ENCODE assay signal across 16 cellular contexts in genomic region chr5:82004511-82004910, GRCh38. TPM values are rescaled to one million over a fixed set of nuclear protein-coding genes. Genes with fewer than 3 reads are reported as not detected.
DNase-seq lines count a peak whose midpoint lies in the region; ATAC-seq, FAIRE-seq and TF ChIP-seq lines count a peak whose summit lies in the region.
"Had no signal": no experiment of that assay in that cellular context is flagged by ENCODE, and none has a peak within 500 bp of the region (broad histone marks: within the 10 kb centered on the region; RNA-seq: fewer than 3 reads in every experiment).

No MANE protein-coding gene starts in this region.

- no peaks in the 10 kb centered on the region for H3K27me3 ChIP-seq in K562 (ENCODE audit: control insufficient read depth in 2 of 2, insufficient read depth in 2 of 2, low read length in 2 of 2)
- H3K27me3 ChIP-seq: BLaER1 treated with 17β-estradiol and CSF1 and Interleukin-3, amounts not matched to agents 10 nM and 100 nM; body of pancreas; pancreas; tibial nerve had no signal

- TF ChIP-seq RAD21 in K562 (CRISPR knock-in tag; conservative IDR thresholded peaks at IDR 0.05 in 1 of 2, IDR thresholded peaks at IDR 0.05 in 1 of 2) = no peak

- no peaks in the 10 kb centered on the region for H3K36me3 ChIP-seq in K562 (ENCODE audit: control insufficient read depth, insufficient read depth, low read length)
- H3K36me3 ChIP-seq: pancreas had no signal

- no peak overlapping the region for H3K4me3 Mint-ChIP-seq in HFFc6
- no peak overlapping the region for H3K4me3 Mint-ChIP-seq in Calu3 (ENCODE audit: low read depth, unreplicated experiment)
- H3K4me3 Mint-ChIP-seq: activated naive CD4-positive, alpha-beta T cell treated with anti-CD3 and anti-CD28 coated beads, Interleukin-2, amount 10 ng/mL, durations not matched to agents 7 days and 5 days had no signal

- DNase-seq in EH (ENCODE audit: low read depth) = peak; percentile 18
- DNase-seq in HFFc6 = peak; percentile 7
- peak in 1 of 4 experiments; percentile 6 for DNase-seq in K562 (ENCODE audit: extremely low read depth in 1 of 4, low spot score in 3 of 4)
- peak; percentile 56 for DNase-seq in iris pigment epithelial cell (ENCODE audit: low read depth)
- no peak for DNase-seq in NCI-H2227 (lab: John Stamatoyannopoulos, UW; ENCODE audit: unreplicated experiment)
- no peak for DNase-seq in Calu3
- DNase-seq: activated naive CD4-positive, alpha-beta T cell treated with anti-CD3 and anti-CD28 coated beads, Interleukin-2, amount 10 ng/mL, durations not matched to agents 7 days and 5 days; activated T-cell treated with anti-CD3 and anti-CD28 coated beads for 4 hours; body of pancreas; NCI-H446 treated with DMSO at 0.1 percent for 48 hours; pancreas; small intestine had no signal

- TF ChIP-seq EP300 in K562 (IDR thresholded peaks at IDR 0.05; ENCODE audit: low read length) = no peak

- H3K27ac Mint-ChIP-seq in HFFc6 (no peak overlapping the region), Calu3 (ENCODE audit: unreplicated experiment) (no peak overlapping the region)
- H3K27ac Mint-ChIP-seq: activated naive CD4-positive, alpha-beta T cell treated with anti-CD3 and anti-CD28 coated beads, Interleukin-2, amount 10 ng/mL, durations not matched to agents 7 days and 5 days had no signal

- H3K4me1 ChIP-seq in K562 (replicated peaks in 1 of 2; ENCODE audit: control insufficient read depth in 2 of 2, insufficient read depth in 2 of 2, low read length in 2 of 2) = no peaks in the 10 kb centered on the region
- H3K4me1 ChIP-seq: BLaER1 treated with 17β-estradiol and CSF1 and Interleukin-3, amounts not matched to agents 10 nM and 100 nM; body of pancreas; pancreas; tibial nerve had no signal

- H3K9me3 Mint-ChIP-seq in HFFc6 (no peaks in the 10 kb centered on the region), Calu3 (ENCODE audit: low read depth, unreplicated experiment) (peaks cover 3% of the 10 kb centered on the region)

- no peaks in the 10 kb centered on the region for H3K9me3 ChIP-seq in K562 (replicated peaks; ENCODE audit: control insufficient read depth, insufficient read depth, low read depth, low read length)
- H3K9me3 ChIP-seq: body of pancreas, pancreas, tibial nerve had no signal

- ATAC-seq in K562 (no peak), GM18517 (IDR thresholded peaks at IDR 0.05; ENCODE audit: unreplicated experiment) (no peak)
- ATAC-seq: body of pancreas, pancreas had no signal

- no peak for TF ChIP-seq CTCF in HFFc6 (IDR thresholded peaks at IDR 0.05)
- no peak for TF ChIP-seq CTCF in K562 (IDR thresholded peaks at IDR 0.05 in 2 of 3, conservative IDR thresholded peaks at IDR 0.05 in 1 of 3; ENCODE audit: insufficient read depth in 2 of 3, low read depth in 1 of 3, low read length in 3 of 3)
- TF ChIP-seq CTCF in Calu3 (IDR thresholded peaks at IDR 0.05; ENCODE audit: unreplicated experiment) = no peak

- H3K4me1 Mint-ChIP-seq in HFFc6 (ENCODE audit: low read depth) (peaks cover 12% of the 10 kb centered on the region), Calu3 (ENCODE audit: low read depth, unreplicated experiment) (no peaks in the 10 kb centered on the region)
- H3K4me1 Mint-ChIP-seq: activated naive CD4-positive, alpha-beta T cell treated with anti-CD3 and anti-CD28 coated beads, Interleukin-2, amount 10 ng/mL, durations not matched to agents 7 days and 5 days had no signal

- no peaks in the 10 kb centered on the region for H3K9me1 ChIP-seq in K562 (ENCODE audit: control insufficient read depth, insufficient read depth, low read length)

- no peak overlapping the region for H3K9ac ChIP-seq in K562 (ENCODE audit: insufficient read depth in 1 of 2, low read depth in 2 of 2, low read length in 2 of 2)
- H3K9ac ChIP-seq: BLaER1 treated with 17β-estradiol and CSF1 and Interleukin-3, amounts not matched to agents 10 nM and 100 nM had no signal

- no TSS peak for BruUV-seq in K562 (replicated peaks; lab: Mats Ljungman, UMichigan)
- no TSS peak for BruUV-seq in Calu3 (replicated peaks; lab: Mats Ljungman, UMichigan)

- CTCF ChIA-PET in K562 (lab: Yijun Ruan, JAX; ENCODE audit: low intra/inter-chr PET ratio) (no interaction called here), Calu3 (lab: Charles Lee) (no interaction called here)

- H3K36me3 Mint-ChIP-seq in HFFc6 (ENCODE audit: low read depth) = no peaks in the 10 kb centered on the region
- H3K36me3 Mint-ChIP-seq in Calu3 (ENCODE audit: insufficient read depth, unreplicated experiment) = no peaks in the 10 kb centered on the region

- no peaks in the 10 kb centered on the region for H3K79me2 ChIP-seq in K562 (ENCODE audit: control insufficient read depth, insufficient read depth, low read length)

- H3K4me2 ChIP-seq in K562 (ENCODE audit: insufficient read depth, low read length) = no peak overlapping the region
- H3K4me2 ChIP-seq: BLaER1 treated with 17β-estradiol and CSF1 and Interleukin-3, amounts not matched to agents 10 nM and 100 nM had no signal

- no peaks in the 10 kb centered on the region for H4K20me1 ChIP-seq in K562 (replicated peaks; ENCODE audit: control insufficient read depth, insufficient read depth, low read length)
- H4K20me1 ChIP-seq: BLaER1 treated with 17β-estradiol and CSF1 and Interleukin-3, amounts not matched to agents 10 nM and 100 nM had no signal

- no peak for TF ChIP-seq POLR2A in K562 (conservative IDR thresholded peaks at IDR 0.05)

- POLR2A ChIA-PET in K562 (lab: Yijun Ruan, JAX) = interaction anchor here (0.7 kb wide), 1 partner anchor 1391 kb away, joined by 4 read pairs; no protein-coding TSS in a partner anchor

- in situ Hi-C loops in K562 (cut with MboI) = no loop called here

- H3K27ac ChIP-seq in K562 (ENCODE audit: extremely low read depth, low read depth, low read length) = no peak overlapping the region
- H3K27ac ChIP-seq: BLaER1 treated with 17β-estradiol and CSF1 and Interleukin-3, amounts not matched to agents 10 nM and 100 nM; body of pancreas; HL-60; pancreas; tibial nerve had no signal

- 46% methylated on average over 6 of the region's 6 CpGs for WGBS in K562 (ENCODE audit: insufficient coverage, low coverage, missing lambda C conversion rate)

- H3K27me3 Mint-ChIP-seq in HFFc6 (ENCODE audit: insufficient read depth) (no peaks in the 10 kb centered on the region), Calu3 (ENCODE audit: unreplicated experiment) (no peaks in the 10 kb centered on the region)
- H3K27me3 Mint-ChIP-seq: activated naive CD4-positive, alpha-beta T cell treated with anti-CD3 and anti-CD28 coated beads, Interleukin-2, amount 10 ng/mL, durations not matched to agents 7 days and 5 days had no signal

- no peak overlapping the region for H3K4me3 ChIP-seq in K562
- H3K4me3 ChIP-seq: BLaER1 treated with 17β-estradiol and CSF1 and Interleukin-3, amounts not matched to agents 10 nM and 100 nM; body of pancreas; pancreas; tibial nerve had no signal

- intact Hi-C loops in K562 (cut with micrococcal nuclease) = no loop called here
- intact Hi-C loops in Calu3 (cut with micrococcal nuclease; ENCODE audit: unreplicated experiment) = no loop called here

- H2AFZ ChIP-seq in K562 (ENCODE audit: low read depth, low read length) = no peak overlapping the region

- FAIRE-seq in K562 (lab: Jason Lieb, UNC) = peak; percentile 56
- FAIRE-seq: pancreas, small intestine had no signal

TF ChIP-seq in K562, 482 proteins besides CTCF, POLR2A, EP300 and RAD21:
- peak; percentile 54; the same call in 1 of the 2 replicates for TF ChIP-seq FOSL1 (tag; conservative IDR thresholded peaks at IDR 0.05)
- no peak for TF ChIP-seq ZEB2 (IDR thresholded peaks at IDR 0.05)

RNA-seq across cellular contexts. Expression of gene ATG10, which starts 32.7 kb away (rescaled TPM):
- total RNA-seq in HFFc6 (2021; fragmentation: NEBNext Ultra II Directional; extraction: Animal tissue kit (Norgen Biotek cat#: 25700)) = 1 to 10 TPM; 3.7 to 4.8 (median 4.4) TPM
- 14.0 and 18.7 TPM in 2 replicates for total RNA-seq in K562 (2011; cell fraction: chromatin; rRNA removed; ENCODE audit: low replicate concordance)
- 10.8 and 15.5 TPM in 2 replicates for total RNA-seq in K562 (2011; cell fraction: nucleolus; rRNA removed)
- 16.6 and 23.2 TPM in 2 replicates for total RNA-seq in K562 (2011; cell fraction: nucleoplasm; rRNA removed)
- total RNA-seq in K562 (2014; rRNA removed) = 7.0 and 7.2 TPM in 2 replicates
- total RNA-seq in K562 (2014; rRNA removed; fragmentation: Illumina TruSeq; extraction: Trizol) = 12.0 and 13.9 TPM in 2 replicates
- 16.4 and 17.1 TPM in 2 replicates for total RNA-seq in K562 (2015; rRNA removed; fragmentation: Illumina TruSeq; extraction: Trizol)
- 11.6 and 12.2 TPM in 2 replicates for total RNA-seq in K562 (2021)
- polyA plus RNA-seq in K562 (2011; rRNA removed) = 11.9 and 16.0 TPM in 2 replicates
- 4.1 and 8.5 TPM in 2 replicates for polyA plus RNA-seq in K562 (2011; cell fraction: cytosol; rRNA removed)
- polyA plus RNA-seq in K562 (2011; cell fraction: nucleus; rRNA removed) = 4.6 and 4.9 TPM in 2 replicates
- 17.2 and 19.5 TPM in 2 replicates for polyA plus RNA-seq in K562 (2012)
- 18.8 and 19.4 TPM in 2 replicates for polyA plus RNA-seq in K562 (2014; fragmentation: Illumina TruSeq; extraction: Trizol)
- polyA plus RNA-seq in K562 (2014; fragmentation: Nextera tagmentation; extraction: Ambion mirVana) = 10 to 100 TPM; 14.6 to 15.0 TPM
- polyA plus RNA-seq in K562 (2014; rRNA removed) = 7.9 and 10.6 TPM in 2 replicates
- polyA minus RNA-seq in K562 (2011; rRNA and poly(A)+ RNA removed) = 21.6 and 23.8 TPM in 2 replicates
- 7.3 and 14.2 TPM in 2 replicates for polyA minus RNA-seq in K562 (2011; cell fraction: cytosol; rRNA and poly(A)+ RNA removed)
- 25.7 and 34.7 TPM in 2 replicates for polyA minus RNA-seq in K562 (2011; cell fraction: nucleus; rRNA and poly(A)+ RNA removed)
- total RNA-seq in Calu3 (2022) = 8.9 and 10.0 TPM in 2 replicates

Comparison
In these comparisons a context has a peak if more than half of its experiments do, and no peak if none do; other contexts are left out.
1. DNase-seq: peak in EH (single experiment), HFFc6 (single experiment) and iris pigment epithelial cell (single experiment); none in NCI-H2227 (single experiment) and Calu3 (single experiment).